Comparison of ENCODE assay signal across 21 cellular contexts in genomic region chr13:87444135-87444534, GRCh38.
DNase-seq lines count a peak whose midpoint lies in the region; ATAC-seq and TF ChIP-seq lines count a peak whose summit lies in the region.
"Had no signal": no experiment of that assay in that cellular context is flagged by ENCODE, and none has a peak within 500 bp of the region (broad histone marks: within the 10 kb centered on the region; RNA-seq: fewer than 3 reads in every experiment).

No MANE protein-coding gene starts in this region.

- H2AFZ ChIP-seq in OCI-LY1 (ENCODE audit: low read length): no peak overlapping the region
- H2AFZ ChIP-seq: neural progenitor cell had no signal

- no peaks in the 10 kb centered on the region for H3K9me2 ChIP-seq in OCI-LY1 (ENCODE audit: low read depth, low read length)

- no peak overlapping the region for H3K4me3 ChIP-seq in OCI-LY1 (ENCODE audit: low read depth, low read length, poor library complexity, severe bottlenecking)
- no peak overlapping the region for H3K4me3 ChIP-seq in left lung
- H3K4me3 ChIP-seq: body of pancreas, neural progenitor cell had no signal

- H3K36me3 ChIP-seq in OCI-LY1 (ENCODE audit: insufficient read depth, low read length) (no peaks in the 10 kb centered on the region), left lung (no peaks in the 10 kb centered on the region)
- H3K36me3 ChIP-seq: neural progenitor cell had no signal

- H3K4me1 ChIP-seq in OCI-LY1 (ENCODE audit: insufficient read depth, low read length, severe bottlenecking) (peaks cover 37% of the 10 kb centered on the region), left lung (no peaks in the 10 kb centered on the region)
- H3K4me1 ChIP-seq: body of pancreas, neural progenitor cell had no signal

- no peaks in the 10 kb centered on the region for H4K20me1 ChIP-seq in OCI-LY1 (ENCODE audit: insufficient read depth, low read length)

- DNase-seq in NCI-H1105 (lab: John Stamatoyannopoulos, UW): peak; percentile 59
- no peak for DNase-seq in left lung
- no peak for DNase-seq in DMS114 treated with DMSO at 0.1 percent for 48 hours (lab: John Stamatoyannopoulos, UW; ENCODE audit: unreplicated experiment)
- DNase-seq in NCI-H446 (lab: John Stamatoyannopoulos, UW): no peak
- DNase-seq: activated CD4-positive, alpha-beta T cell treated with anti-CD3 and anti-CD28 coated beads for 4 hours; activated T-cell treated with anti-CD3 and anti-CD28 coated beads, Interleukin-2, amount 50 U/mL, for 4 hours; body of pancreas; C1 segment of cervical spinal cord; glutamatergic neuron; mammary epithelial cell; NCI-H1694; NCI-H226; SK-N-SH; stimulated activated CD4-positive, alpha-beta T cell treated with anti-CD3 and anti-CD28 coated beads, Interleukin-4, amount 100 ng/mL, for 4 hours; stimulated activated naive CD4-positive, alpha-beta T cell treated with Interleukin-2 at 50 U/mL for 16 hours; T-helper 2 cell had no signal

- H3K27ac ChIP-seq in OCI-LY1 (ENCODE audit: low read depth, low read length, poor library complexity, severe bottlenecking) (peak overlapping the region; percentile 58), left lung (no peak overlapping the region)
- H3K27ac ChIP-seq: body of pancreas, neural progenitor cell had no signal

- H3K27me3 ChIP-seq in OCI-LY1 (ENCODE audit: insufficient read depth, low read length): no peaks in the 10 kb centered on the region
- no peaks in the 10 kb centered on the region for H3K27me3 ChIP-seq in left lung
- H3K27me3 ChIP-seq: body of pancreas, neural progenitor cell had no signal

- H3K9ac ChIP-seq in OCI-LY1 (ENCODE audit: low read length): no peak overlapping the region
- H3K9ac ChIP-seq: neural progenitor cell, SK-N-SH had no signal

- H3K9me3 ChIP-seq in OCI-LY1 (ENCODE audit: low read length) (no peaks in the 10 kb centered on the region), left lung (peaks cover 0 to 4% of the 10 kb centered on the region in 2 donors)
- H3K9me3 ChIP-seq: body of pancreas, SK-N-SH had no signal

- no peaks in the 10 kb centered on the region for H3K79me2 ChIP-seq in OCI-LY1 (ENCODE audit: insufficient read depth, low read length)

- 0 out of 2 replicates have a peak overlapping the region, but pooled peaks have one; percentile 21 for H3K4me2 ChIP-seq in OCI-LY1 (ENCODE audit: low read length)
- H3K4me2 ChIP-seq: neural progenitor cell, SK-N-SH had no signal

- no peaks in the 10 kb centered on the region for H3F3A ChIP-seq in OCI-LY1 (ENCODE audit: insufficient read depth, low read length)

- ATAC-seq in GM18858 (IDR thresholded peaks at IDR 0.05; ENCODE audit: unreplicated experiment): peak; percentile 76
- peak; percentile 45 for ATAC-seq in HG02678 (IDR thresholded peaks at IDR 0.05; ENCODE audit: unreplicated experiment)
- no peak for ATAC-seq in left lung
- ATAC-seq: activated T-cell treated with anti-CD3 and anti-CD28 coated beads, Interleukin-2, amount 50 U/mL, for 4 hours; body of pancreas; sciatic nerve had no signal

- TF ChIP-seq CTCF in OCI-LY1 (IDR thresholded peaks at IDR 0.05; ENCODE audit: low read length): no peak
- no peak for TF ChIP-seq CTCF in left lung (IDR thresholded peaks at IDR 0.05)

- intact Hi-C loops in left lung (cut with DNase I): no loop called here
